10 cellular contexts compared by ENCODE assay signal in the genomic region with DNA sequence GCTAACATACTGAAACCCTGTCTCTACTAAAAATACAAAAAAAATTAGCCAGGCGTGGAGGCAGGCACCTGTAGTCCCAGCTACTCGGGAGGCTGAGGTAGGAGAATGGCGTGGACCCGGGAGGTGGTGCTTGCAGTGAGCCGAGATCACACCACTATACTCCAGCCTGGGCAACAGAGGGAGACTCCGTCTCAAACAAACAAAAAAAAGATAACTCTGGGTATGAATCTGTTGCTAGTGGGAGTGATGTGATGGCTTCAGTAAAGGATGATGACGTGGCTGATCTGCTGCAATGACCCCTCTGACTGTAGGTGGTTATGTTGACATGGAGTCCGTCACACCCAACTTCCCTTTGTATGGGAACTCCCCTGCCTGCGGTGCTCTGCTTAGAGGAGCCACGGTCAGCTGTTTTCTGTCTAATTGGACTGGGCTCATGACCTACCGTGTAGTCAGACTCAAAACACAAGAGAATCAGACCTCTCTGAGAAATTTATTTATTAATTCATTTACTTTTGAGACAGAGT. TPM values are rescaled to one million over a fixed set of nuclear protein-coding genes. Genes with fewer than 3 reads are reported as not detected.
DNase-seq lines count a peak whose midpoint lies in the region; ATAC-seq, FAIRE-seq and TF ChIP-seq lines count a peak whose summit lies in the region.
"Had no signal": no experiment of that assay in that cellular context is flagged by ENCODE, and none has a peak within 500 bp of the region (broad histone marks: within the 10 kb centered on the region; RNA-seq: fewer than 3 reads in every experiment).

No MANE protein-coding gene starts in this region.

- H3K79me2 ChIP-seq in K562 (ENCODE audit: control insufficient read depth, insufficient read depth, low read length): no peaks in the 10 kb centered on the region

- H3K4me3 ChIP-seq in K562: no peak overlapping the region
- H3K4me3 ChIP-seq: suprapubic skin had no signal

- BruUV-seq in K562 (replicated peaks; lab: Mats Ljungman, UMichigan): no TSS peak

- peak; percentile 49 to 74 for TF ChIP-seq RAD21 in K562 (CRISPR knock-in tag; conservative IDR thresholded peaks at IDR 0.05 in 1 of 2, IDR thresholded peaks at IDR 0.05 in 1 of 2)

- no peaks in the 10 kb centered on the region for H4K20me1 ChIP-seq in K562 (replicated peaks; ENCODE audit: control insufficient read depth, insufficient read depth, low read length)

- H3K36me3 ChIP-seq in K562 (ENCODE audit: control insufficient read depth, insufficient read depth, low read length): no peaks in the 10 kb centered on the region
- H3K36me3 ChIP-seq: suprapubic skin had no signal

- TF ChIP-seq POLR2A in K562 (conservative IDR thresholded peaks at IDR 0.05): no peak

- DNase-seq in stimulated activated CD4-positive, alpha-beta T cell treated with anti-CD3 and anti-CD28 coated beads, Interleukin-4, amount 100 ng/mL, for 24 hours: peak; percentile 10
- no peak for DNase-seq in stimulated activated CD4-positive, alpha-beta T cell treated with anti-CD3 and anti-CD28 coated beads, Interleukin-12 subunit alpha, Interleukin-12 subunit beta, amount 100 ng/mL, for 4 hours
- DNase-seq in K562 (ENCODE audit: extremely low read depth in 1 of 4, low spot score in 3 of 4) (peak; percentile 67 to 81 (median 75)), NCI-H2029 (lab: John Stamatoyannopoulos, UW) (no peak), middle frontal gyrus (ENCODE audit: extremely low spot score, low spot score) (no peak), D341Med (ENCODE audit: low spot score) (no peak), NCI-H187 (lab: John Stamatoyannopoulos, UW) (no peak)

- H3K9me3 ChIP-seq in K562 (replicated peaks; ENCODE audit: control insufficient read depth, insufficient read depth, low read depth, low read length): no peaks in the 10 kb centered on the region
- H3K9me3 ChIP-seq: suprapubic skin had no signal

- no peaks in the 10 kb centered on the region for H3K27me3 ChIP-seq in K562 (ENCODE audit: control insufficient read depth in 2 of 2, insufficient read depth in 2 of 2, low read length in 2 of 2)
- H3K27me3 ChIP-seq: suprapubic skin had no signal

- WGBS in K562 (ENCODE audit: insufficient coverage, low coverage, missing lambda C conversion rate): 8% methylated on average over 11 of the region's 11 CpGs

- no peaks in the 10 kb centered on the region for H3K9me1 ChIP-seq in K562 (ENCODE audit: control insufficient read depth, insufficient read depth, low read length)

- peak; percentile 93 for FAIRE-seq in K562 (lab: Jason Lieb, UNC)

- ATAC-seq in HG03139 (IDR thresholded peaks at IDR 0.05; ENCODE audit: unreplicated experiment) (peak; percentile 79), K562 (peak; percentile 90)

- peaks cover 4 to 28% of the 10 kb centered on the region in 2 experiments; a peak in 4 of 5 replicates for H3K4me1 ChIP-seq in K562 (replicated peaks in 1 of 2; ENCODE audit: control insufficient read depth in 2 of 2, insufficient read depth in 2 of 2, low read length in 2 of 2)

- H3K27ac ChIP-seq in K562 (ENCODE audit: extremely low read depth, low read depth, low read length): peak overlapping the region; percentile 57; the same call in 2 of the 3 replicates
- H3K27ac ChIP-seq: suprapubic skin, VCaP had no signal

- peak overlapping the region; percentile 91 for H2AFZ ChIP-seq in K562 (ENCODE audit: low read depth, low read length)

- no peak overlapping the region; a peak in 1 of 4 replicates for H3K9ac ChIP-seq in K562 (ENCODE audit: insufficient read depth in 1 of 2, low read depth in 2 of 2, low read length in 2 of 2)

- POLR2A ChIA-PET in K562 (lab: Yijun Ruan, JAX): interaction anchor here (1.1 kb wide), 1 partner anchor 23 kb away, joined by 3 read pairs; no protein-coding TSS in a partner anchor

- H3K4me2 ChIP-seq in K562 (ENCODE audit: insufficient read depth, low read length): peak overlapping the region; percentile 29; the same call in 1 of the 2 replicates

- CTCF ChIA-PET in K562 (lab: Yijun Ruan, JAX; ENCODE audit: low intra/inter-chr PET ratio): no interaction called here

- TF ChIP-seq CTCF in K562 (IDR thresholded peaks at IDR 0.05 in 2 of 3, conservative IDR thresholded peaks at IDR 0.05 in 1 of 3; ENCODE audit: insufficient read depth in 2 of 3, low read depth in 1 of 3, low read length in 3 of 3): peak in 1 of 3 experiments; percentile 30; a peak in 1 of 6 replicates

- intact Hi-C loops in K562 (cut with micrococcal nuclease): no loop called here

- no peak for TF ChIP-seq EP300 in K562 (IDR thresholded peaks at IDR 0.05; ENCODE audit: low read length)

- in situ Hi-C loops in K562 (cut with MboI): no loop called here

TF ChIP-seq in K562, 482 proteins besides CTCF, POLR2A, EP300 and RAD21 (continues in another document):
- no peak for TF ChIP-seq SIN3B (IDR thresholded peaks at IDR 0.05; ENCODE audit: low read depth)
- TF ChIP-seq, protein P1, sequence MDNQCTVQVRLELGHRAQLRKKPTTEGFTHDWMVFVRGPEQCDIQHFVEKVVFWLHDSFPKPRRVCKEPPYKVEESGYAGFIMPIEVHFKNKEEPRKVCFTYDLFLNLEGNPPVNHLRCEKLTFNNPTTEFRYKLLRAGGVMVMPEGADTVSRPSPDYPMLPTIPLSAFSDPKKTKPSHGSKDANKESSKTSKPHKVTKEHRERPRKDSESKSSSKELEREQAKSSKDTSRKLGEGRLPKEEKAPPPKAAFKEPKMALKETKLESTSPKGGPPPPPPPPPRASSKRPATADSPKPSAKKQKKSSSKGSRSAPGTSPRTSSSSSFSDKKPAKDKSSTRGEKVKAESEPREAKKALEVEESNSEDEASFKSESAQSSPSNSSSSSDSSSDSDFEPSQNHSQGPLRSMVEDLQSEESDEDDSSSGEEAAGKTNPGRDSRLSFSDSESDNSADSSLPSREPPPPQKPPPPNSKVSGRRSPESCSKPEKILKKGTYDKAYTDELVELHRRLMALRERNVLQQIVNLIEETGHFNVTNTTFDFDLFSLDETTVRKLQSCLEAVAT (IDR thresholded peaks at IDR 0.05): 0 out of 4 replicates have a peak, but pooled peaks of 1 of the 2 experiments have one; percentile 37
- peak; percentile 49 for TF ChIP-seq DACH1 (IDR thresholded peaks at IDR 0.05; ENCODE audit: partially characterized antibody)
- TF ChIP-seq MAZ (CRISPR knock-in tag; conservative IDR thresholded peaks at IDR 0.05 in 1 of 2, IDR thresholded peaks at IDR 0.05 in 1 of 2): peak in 1 of 2 experiments; percentile 27; a peak in 1 of 4 replicates
- 0 out of 2 replicates have a peak, but pooled peaks have one; percentile 17 for TF ChIP-seq MTA1 (IDR thresholded peaks at IDR 0.05; ENCODE audit: borderline replicate concordance)
- TF ChIP-seq, protein P2, sequence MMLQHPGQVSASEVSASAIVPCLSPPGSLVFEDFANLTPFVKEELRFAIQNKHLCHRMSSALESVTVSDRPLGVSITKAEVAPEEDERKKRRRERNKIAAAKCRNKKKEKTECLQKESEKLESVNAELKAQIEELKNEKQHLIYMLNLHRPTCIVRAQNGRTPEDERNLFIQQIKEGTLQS (IDR thresholded peaks at IDR 0.05): peak; percentile 84
- TF ChIP-seq, protein P2 (CRISPR knock-in tag; conservative IDR thresholded peaks at IDR 0.05): no peak
- peak; percentile 42 for TF ChIP-seq ARID1B (IDR thresholded peaks at IDR 0.05)
- TF ChIP-seq, protein P3, sequence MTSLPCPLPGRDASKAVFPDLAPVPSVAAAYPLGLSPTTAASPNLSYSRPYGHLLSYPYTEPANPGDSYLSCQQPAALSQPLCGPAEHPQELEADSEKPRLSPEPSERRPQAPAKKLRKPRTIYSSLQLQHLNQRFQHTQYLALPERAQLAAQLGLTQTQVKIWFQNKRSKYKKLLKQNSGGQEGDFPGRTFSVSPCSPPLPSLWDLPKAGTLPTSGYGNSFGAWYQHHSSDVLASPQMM (CRISPR knock-in tag; IDR thresholded peaks at IDR 0.05): no peak
- peak; percentile 38; the same call in 1 of the 2 replicates for TF ChIP-seq MAFG (tag; conservative IDR thresholded peaks at IDR 0.05)
- TF ChIP-seq FOSL1 (tag; conservative IDR thresholded peaks at IDR 0.05): 0 out of 2 replicates have a peak, but pooled peaks have one; percentile 35
- TF ChIP-seq EP400 (IDR thresholded peaks at IDR 0.05): peak; percentile 57
- 0 out of 2 replicates have a peak, but pooled peaks have one; percentile 24 for TF ChIP-seq MEF2A (IDR thresholded peaks at IDR 0.05; ENCODE audit: control insufficient read depth, low read depth, low read length)
- TF ChIP-seq SOX6 (IDR thresholded peaks at IDR 0.05): peak; percentile 51
- TF ChIP-seq NR2C1 (IDR thresholded peaks at IDR 0.05): 0 out of 2 replicates have a peak, but pooled peaks have one; percentile 42
- TF ChIP-seq NR2C1 (tag; IDR thresholded peaks at IDR 0.05): peak; percentile 77
- TF ChIP-seq CBX8 (IDR thresholded peaks at IDR 0.05; ENCODE audit: borderline replicate concordance, extremely low read depth, low read depth, low read length, poor library complexity, severe bottlenecking): no peak

RNA-seq across cellular contexts. Expression of gene MED13L, which starts 59.1 kb away (rescaled TPM):
- 259 and 607 TPM in 2 replicates for total RNA-seq in K562 (2011; cell fraction: chromatin; rRNA removed; ENCODE audit: low replicate concordance)
- total RNA-seq in K562 (2011; cell fraction: nucleolus; rRNA removed): 97.6 and 127 TPM in 2 replicates
- 277 and 397 TPM in 2 replicates for total RNA-seq in K562 (2011; cell fraction: nucleoplasm; rRNA removed)
- total RNA-seq in K562 (2014; rRNA removed) (29.3 and 32.5 TPM in 2 replicates), K562 (2014; rRNA removed; fragmentation: Illumina TruSeq; extraction: Trizol) (71.9 and 82.3 TPM in 2 replicates), K562 (2015; rRNA removed; fragmentation: Illumina TruSeq; extraction: Trizol) (70.1 and 70.8 TPM in 2 replicates), K562 (2021) (76.9 and 90.3 TPM in 2 replicates)
- polyA plus RNA-seq in K562 (2011; rRNA removed) (45.8 and 48.0 TPM in 2 replicates), K562 (2014; fragmentation: Illumina TruSeq; extraction: Trizol) (34.0 and 36.9 TPM in 2 replicates), K562 (2014; fragmentation: Nextera tagmentation; extraction: Ambion mirVana) (10 to 100 TPM; 13.4 to 22.0 TPM), K562 (2014; rRNA removed) (25.7 and 26.8 TPM in 2 replicates)
- 26.1 and 36.3 TPM in 2 replicates for polyA plus RNA-seq in K562 (2011; cell fraction: cytosol; rRNA removed)
- polyA plus RNA-seq in K562 (2011; cell fraction: nucleus; rRNA removed): 102 and 117 TPM in 2 replicates
- polyA plus RNA-seq in K562 (2012): 29.2 and 39.4 TPM in 2 replicates
- polyA minus RNA-seq in K562 (2011; rRNA and poly(A)+ RNA removed): 279 and 322 TPM in 2 replicates
- polyA minus RNA-seq in K562 (2011; cell fraction: cytosol; rRNA and poly(A)+ RNA removed): 59.1 and 73.6 TPM in 2 replicates
- polyA minus RNA-seq in K562 (2011; cell fraction: nucleus; rRNA and poly(A)+ RNA removed): 174 and 313 TPM in 2 replicates

Comparison
In these comparisons a context has a peak if more than half of its experiments do, and no peak if none do; other contexts are left out.
1. DNase-seq: peak in stimulated activated CD4-positive, alpha-beta T cell treated with anti-CD3 and anti-CD28 coated beads, Interleukin-4, amount 100 ng/mL, for 24 hours (single experiment) and K562 (4 of 4); none in stimulated activated CD4-positive, alpha-beta T cell treated with anti-CD3 and anti-CD28 coated beads, Interleukin-12 subunit alpha, Interleukin-12 subunit beta, amount 100 ng/mL, for 4 hours (single experiment), NCI-H2029 (single experiment), middle frontal gyrus (single experiment), D341Med (single experiment) and NCI-H187 (0 of 2).